In the genomic region with DNA sequence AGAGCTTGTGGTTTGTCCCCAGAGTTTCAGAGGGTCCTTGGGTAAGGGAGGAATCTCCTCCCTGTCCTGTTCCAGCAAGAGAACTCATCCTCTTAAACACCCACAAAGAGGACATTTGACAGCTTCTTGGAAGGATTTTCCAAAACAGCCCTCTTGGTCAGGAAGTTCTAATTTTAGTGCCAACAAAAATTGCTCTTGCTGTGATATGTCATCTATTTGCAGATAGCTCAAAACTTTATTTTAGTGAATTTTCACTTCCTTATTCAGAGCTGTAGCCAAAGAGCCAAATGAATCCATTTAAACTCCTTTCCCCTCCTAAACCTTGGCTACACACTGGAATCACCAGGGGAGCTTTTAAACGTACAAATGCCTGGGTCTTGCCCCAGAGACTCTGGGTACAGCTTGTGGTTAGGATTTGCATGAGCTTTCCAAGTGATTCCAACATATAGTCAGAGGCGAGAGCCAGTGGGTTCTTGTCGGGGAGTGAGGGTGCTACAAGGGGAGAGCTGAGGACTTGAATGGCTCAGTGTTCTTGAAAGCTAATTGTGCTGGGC, we compare ENCODE assay signal across 9 cellular contexts. TPM values are rescaled to one million over a fixed set of nuclear protein-coding genes. Genes with fewer than 3 reads are reported as not detected.
DNase-seq lines count a peak whose midpoint lies in the region; ATAC-seq, FAIRE-seq and TF ChIP-seq lines count a peak whose summit lies in the region.
"Had no signal": no experiment of that assay in that cellular context is flagged by ENCODE, and none has a peak within 500 bp of the region (broad histone marks: within the 10 kb centered on the region; RNA-seq: fewer than 3 reads in every experiment).

No MANE protein-coding gene starts in this region.

- H3K27ac Mint-ChIP-seq in glutamatergic neuron (ENCODE audit: unreplicated experiment) (no peak overlapping the region), HFFc6 (no peak overlapping the region)

- H3K36me3 Mint-ChIP-seq in glutamatergic neuron (ENCODE audit: unreplicated experiment) = no peaks in the 10 kb centered on the region
- H3K36me3 Mint-ChIP-seq in HFFc6 (ENCODE audit: low read depth) = peaks cover 28% of the 10 kb centered on the region

- H3K4me3 ChIP-seq in ascending aorta (no peak overlapping the region), pancreas (no peak overlapping the region), gastrocnemius medialis (no peak overlapping the region)

- ATAC-seq in GM18870 (IDR thresholded peaks at IDR 0.05; ENCODE audit: unreplicated experiment) (peak; percentile 2), HG02973 (IDR thresholded peaks at IDR 0.05; ENCODE audit: unreplicated experiment) (peak; percentile 30), pancreas (peak; percentile 6 to 24 (median 10)), gastrocnemius medialis (no peak), HG03139 (IDR thresholded peaks at IDR 0.05; ENCODE audit: unreplicated experiment) (no peak)

- in situ Hi-C loops in gastrocnemius medialis (cut with MboI; ENCODE audit: low sequenced_read_pairs in 4 of 4) = no loop called here

- H3K4me1 ChIP-seq in ascending aorta = peaks cover 0 to 22% of the 10 kb centered on the region in 2 donors
- H3K4me1 ChIP-seq in pancreas = peaks cover 20 to 27% (median 26%) of the 10 kb centered on the region in 3 donors
- peaks cover 3 to 7% of the 10 kb centered on the region in 2 donors for H3K4me1 ChIP-seq in gastrocnemius medialis

- TF ChIP-seq POLR2A in gastrocnemius medialis (IDR thresholded peaks at IDR 0.05) = no peak

- no peak for DNase-seq in ascending aorta (ENCODE audit: low spot score in 2 of 2)
- no peak for DNase-seq in pancreas
- DNase-seq in gastrocnemius medialis = no peak
- DNase-seq in glutamatergic neuron = no peak
- DNase-seq in HFFc6 = no peak
- DNase-seq: activated CD4-positive, alpha-beta T cell treated with anti-CD3 and anti-CD28 coated beads, Interleukin-2, amount 50 U/mL, for 48 hours had no signal

- H3K4me1 Mint-ChIP-seq in glutamatergic neuron (ENCODE audit: low read depth, unreplicated experiment) (peaks cover 8% of the 10 kb centered on the region), HFFc6 (ENCODE audit: low read depth) (peaks cover 22% of the 10 kb centered on the region)

- H3K27me3 ChIP-seq in ascending aorta (no peaks in the 10 kb centered on the region), pancreas (no peaks in the 10 kb centered on the region), gastrocnemius medialis (no peaks in the 10 kb centered on the region)

- H3K4me3 Mint-ChIP-seq in glutamatergic neuron (ENCODE audit: unreplicated experiment) = no peak overlapping the region
- no peak overlapping the region for H3K4me3 Mint-ChIP-seq in HFFc6

- H3K9me3 Mint-ChIP-seq in glutamatergic neuron (ENCODE audit: unreplicated experiment) (peaks cover 3% of the 10 kb centered on the region), HFFc6 (no peaks in the 10 kb centered on the region)

- H3K36me3 ChIP-seq in ascending aorta (no peaks in the 10 kb centered on the region), pancreas (no peaks in the 10 kb centered on the region), gastrocnemius medialis (no peaks in the 10 kb centered on the region)

- H3K9me3 ChIP-seq in ascending aorta (no peaks in the 10 kb centered on the region), pancreas (no peaks in the 10 kb centered on the region), gastrocnemius medialis (no peaks in the 10 kb centered on the region)

- TF ChIP-seq CTCF in ascending aorta (IDR thresholded peaks at IDR 0.05) = no peak
- TF ChIP-seq CTCF in pancreas (IDR thresholded peaks at IDR 0.05) = no peak
- no peak for TF ChIP-seq CTCF in gastrocnemius medialis (IDR thresholded peaks at IDR 0.05 in 4 of 5, conservative IDR thresholded peaks at IDR 0.05 in 1 of 5)
- no peak for TF ChIP-seq CTCF in glutamatergic neuron (IDR thresholded peaks at IDR 0.05; ENCODE audit: partially characterized antibody, unreplicated experiment)
- no peak for TF ChIP-seq CTCF in HFFc6 (IDR thresholded peaks at IDR 0.05)

- H3K27me3 Mint-ChIP-seq in glutamatergic neuron (ENCODE audit: unreplicated experiment) (peaks cover 3% of the 10 kb centered on the region), HFFc6 (ENCODE audit: insufficient read depth) (peaks cover 2% of the 10 kb centered on the region; the same call in 1 of the 2 replicates)

- 41 to 50% methylated on average over 3 of the region's 3 CpGs for WGBS in pancreas, 2 donors

- intact Hi-C loops in ascending aorta (cut with DNase I) = no loop called here
- intact Hi-C loops in pancreas (cut with DNase I) = no loop called here
- intact Hi-C loops in gastrocnemius medialis (cut with DNase I; ENCODE audit: low total_unique reads) = no loop called here

- no peak for FAIRE-seq in pancreas (lab: Jason Lieb, UNC)

- H3K27ac ChIP-seq in ascending aorta = peak overlapping the region; percentile 13 to 71
- peak overlapping the region; percentile 71 to 92 (median 74) for H3K27ac ChIP-seq in pancreas
- H3K27ac ChIP-seq in gastrocnemius medialis = peak overlapping the region in 1 of 4 donors; percentile 2

RNA-seq across cellular contexts. Expression of a gene that starts 11.8 kb away (rescaled TPM):
- 8.9 TPM for total RNA-seq in ascending aorta
- total RNA-seq in pancreas = 10 to 100 TPM in 4 of 6 donors, 1 to 10 TPM in 2; 8.2 to 17.8 (median 12.5) TPM
- polyA plus RNA-seq in pancreas = 10 to 100 TPM in 1 of 2 donors, 1 to 10 TPM in 1; 6.7 to 22.3 TPM
- total RNA-seq in gastrocnemius medialis = 10 to 100 TPM in 2 of 4 donors, 1 to 10 TPM in 2; 5.9 to 15.9 (median 9.4) TPM
- total RNA-seq in glutamatergic neuron (ENCODE audit: unreplicated experiment) = 2.7 TPM
- 1 to 10 TPM in 2 of 6 experiments, under 1 TPM in 4; 0.52 to 1.1 (median 0.82) TPM for total RNA-seq in HFFc6 (2021; fragmentation: NEBNext Ultra II Directional; extraction: Animal tissue kit (Norgen Biotek cat#: 25700))

RNA-seq across cellular contexts. Expression of a gene that starts 25.3 kb away (rescaled TPM):
- total RNA-seq in ascending aorta (6.3 TPM), pancreas (1 to 10 TPM; 1.8 to 9.9 (median 3.1) TPM), gastrocnemius medialis (1 to 10 TPM in 1 of 4 donors, under 1 TPM in 2, not detected in 1; 0.81 to 1.1 (median 0.84) TPM), glutamatergic neuron (ENCODE audit: unreplicated experiment) (0.20 TPM)
- polyA plus RNA-seq in pancreas = 1 to 10 TPM; 3.4 to 6.4 TPM
- total RNA-seq in HFFc6 (2021; fragmentation: NEBNext Ultra II Directional; extraction: Animal tissue kit (Norgen Biotek cat#: 25700)) = 10 to 100 TPM; 15.1 to 19.6 (median 17.1) TPM

Comparison
In these comparisons a context has a peak if more than half of its experiments do, and no peak if none do; other contexts are left out.
1. ATAC-seq: peak in GM18870 (single experiment), HG02973 (single experiment) and pancreas (4 of 4); none in gastrocnemius medialis (0 of 2) and HG03139 (single experiment).